Comparison of ENCODE assay signal across 1 cellular context in genomic region chr11:96384156-96384555, GRCh38.
TF ChIP-seq lines count a peak whose summit lies in the region.

No MANE protein-coding gene starts in this region.

TF ChIP-seq in GM12878, 131 proteins besides CTCF, POLR2A, EP300 and RAD21:
- no peak for TF ChIP-seq KDM1A (IDR thresholded peaks at IDR 0.05; ENCODE audit: borderline replicate concordance)
- TF ChIP-seq ATF3 (IDR thresholded peaks at IDR 0.05; ENCODE audit: borderline replicate concordance, extremely low read depth, low read depth, low read length), result no peak
- no peak for TF ChIP-seq NFXL1 (IDR thresholded peaks at IDR 0.05; ENCODE audit: borderline replicate concordance)
- TF ChIP-seq EZH2 (IDR thresholded peaks at IDR 0.05; ENCODE audit: borderline replicate concordance, control insufficient read depth, low read depth, low read length), result no peak
- TF ChIP-seq MYB (IDR thresholded peaks at IDR 0.05; ENCODE audit: borderline replicate concordance, low read depth, low read length), result no peak
- TF ChIP-seq BACH1 (IDR thresholded peaks at IDR 0.05; ENCODE audit: borderline replicate concordance), result no peak
- no peak for TF ChIP-seq FOXK2 (IDR thresholded peaks at IDR 0.05)
- no peak for TF ChIP-seq TCF3 (IDR thresholded peaks at IDR 0.05; ENCODE audit: borderline replicate concordance, insufficient read depth, low read depth, low read length)
- TF ChIP-seq MEF2A (IDR thresholded peaks at IDR 0.05; ENCODE audit: insufficient read depth, low read depth, low read length), result no peak
- TF ChIP-seq MEF2B (IDR thresholded peaks at IDR 0.05; ENCODE audit: partially characterized antibody, poor library complexity, severe bottlenecking), result no peak
- no peak for TF ChIP-seq ZNF274 (IDR thresholded peaks at IDR 0.05; ENCODE audit: insufficient read depth, insufficient read length)
- no peak for TF ChIP-seq IRF4 (IDR thresholded peaks at IDR 0.05; ENCODE audit: low read depth, low read length)
- no peak for TF ChIP-seq YBX1 (IDR thresholded peaks at IDR 0.05)
- TF ChIP-seq NRF1 (conservative IDR thresholded peaks at IDR 0.05; ENCODE audit: low read depth, low read length), result no peak
- TF ChIP-seq STAT1 (conservative IDR thresholded peaks at IDR 0.05), result no peak
- TF ChIP-seq SUZ12 (IDR thresholded peaks at IDR 0.05; ENCODE audit: unreplicated experiment), result no peak
- no peak for TF ChIP-seq TBL1XR1 (IDR thresholded peaks at IDR 0.05; ENCODE audit: low read depth, low read length)
